8 cellular contexts compared by ENCODE assay signal in genomic region chr7:106768324-106768751, GRCh38.
DNase-seq lines count a peak whose midpoint lies in the region; ATAC-seq, FAIRE-seq and TF ChIP-seq lines count a peak whose summit lies in the region.

No MANE protein-coding gene starts in this region.

- no peaks in the 10 kb centered on the region for H3K9me3 ChIP-seq in osteoblast (ENCODE audit: low read depth, low read length)
- H3K9me3 ChIP-seq in pancreas: no peaks in the 10 kb centered on the region

- no peaks in the 10 kb centered on the region for H3K36me3 ChIP-seq in osteoblast (ENCODE audit: insufficient read depth, low read length)
- H3K36me3 ChIP-seq in pancreas: no peaks in the 10 kb centered on the region

- H3K79me2 ChIP-seq in osteoblast (ENCODE audit: insufficient read depth, low read length): no peaks in the 10 kb centered on the region

- peak; percentile 67 for ATAC-seq in GM18870 (IDR thresholded peaks at IDR 0.05; ENCODE audit: unreplicated experiment)
- ATAC-seq in HG02763 (IDR thresholded peaks at IDR 0.05; ENCODE audit: unreplicated experiment): peak; percentile 59
- peak; percentile 42 for ATAC-seq in SK-N-SH treated with all-trans-retinoic acid at 6 μM for 48 hours
- ATAC-seq in pancreas: no peak

- H4K20me1 ChIP-seq in osteoblast (ENCODE audit: insufficient read depth, low read length): no peaks in the 10 kb centered on the region

- H3K4me3 ChIP-seq in osteoblast (ENCODE audit: insufficient read depth, low read length) (no peak overlapping the region), dorsolateral prefrontal cortex (peak overlapping the region in 2 of 59 donors; percentile 0 to 7), pancreas (no peak overlapping the region)

- TF ChIP-seq CTCF in osteoblast (IDR thresholded peaks at IDR 0.05; ENCODE audit: extremely low read depth, low read depth, low read length): no peak
- no peak for TF ChIP-seq CTCF in dorsolateral prefrontal cortex (IDR thresholded peaks at IDR 0.05 in 54 of 56, conservative IDR thresholded peaks at IDR 0.05 in 2 of 56; ENCODE audit: low read depth in 1 of 56, partially characterized antibody in 56 of 56)
- TF ChIP-seq CTCF in pancreas (IDR thresholded peaks at IDR 0.05): no peak

- no peak for DNase-seq in osteoblast (ENCODE audit: insufficient read length, low spot score, missing footprints)
- DNase-seq in HTR-8/SVneo (ENCODE audit: insufficient read length, low spot score): no peak
- no peak for DNase-seq in dorsolateral prefrontal cortex
- DNase-seq in pancreas: no peak
- DNase-seq in activated effector memory CD4-positive, alpha-beta T cell treated with anti-CD3 and anti-CD28 coated beads, Interleukin-2, amount 50 U/mL, for 16 hours: no peak

- H3K4me1 ChIP-seq in osteoblast (ENCODE audit: insufficient read depth, low read length) (peaks cover 25% of the 10 kb centered on the region), pancreas (no peaks in the 10 kb centered on the region)

- 78 to 90% methylated on average over 4 of the region's 4 CpGs for WGBS in pancreas, 2 donors

- intact Hi-C loops in dorsolateral prefrontal cortex (cut with DNase I): no loop called here
- intact Hi-C loops in pancreas (cut with DNase I): no loop called here

- H3K27ac ChIP-seq in osteoblast (ENCODE audit: low read depth, low read length) (no peak overlapping the region), dorsolateral prefrontal cortex (no peak overlapping the region), pancreas (no peak overlapping the region)

- no peaks in the 10 kb centered on the region for H3K27me3 ChIP-seq in osteoblast (ENCODE audit: insufficient read depth, low read length)
- peaks cover 0 to 2% (median 0%) of the 10 kb centered on the region in 45 donors for H3K27me3 ChIP-seq in dorsolateral prefrontal cortex
- no peaks in the 10 kb centered on the region for H3K27me3 ChIP-seq in pancreas

- FAIRE-seq in HTR-8/SVneo (lab: Jason Lieb, UNC) (no peak), pancreas (lab: Jason Lieb, UNC) (no peak)

- H2AFZ ChIP-seq in osteoblast (ENCODE audit: low read length): peak overlapping the region; percentile 35

- H3K4me2 ChIP-seq in osteoblast (ENCODE audit: insufficient read depth, low read length): peak overlapping the region; percentile 58

TF ChIP-seq in SK-N-SH treated with all-trans-retinoic acid at 6 μM for 48 hours, 23 proteins besides CTCF, POLR2A, EP300 and RAD21:
- TF ChIP-seq TOX (CRISPR knock-in tag; IDR thresholded peaks at IDR 0.05; ENCODE audit: borderline replicate concordance): no peak

Comparison
In these comparisons a context has a peak if more than half of its experiments do, and no peak if none do; other contexts are left out.
1. ATAC-seq: peak in GM18870 (single experiment), HG02763 (single experiment) and SK-N-SH treated with all-trans-retinoic acid at 6 μM for 48 hours (single experiment); none in pancreas (0 of 4).